Comparison of ENCODE assay signal across 16 cellular contexts in genomic region chr11:31799794-31800397, GRCh38. TPM values are rescaled to one million over a fixed set of nuclear protein-coding genes. Genes with fewer than 3 reads are reported as not detected.
DNase-seq lines count a peak whose midpoint lies in the region; ATAC-seq and TF ChIP-seq lines count a peak whose summit lies in the region.
"Had no signal": no experiment of that assay in that cellular context is flagged by ENCODE, and none has a peak within 500 bp of the region (broad histone marks: within the 10 kb centered on the region; RNA-seq: fewer than 3 reads in every experiment).

No MANE protein-coding gene starts in this region.

- H3K27ac ChIP-seq in endodermal cell (ENCODE audit: low read depth, low read length) (no peak overlapping the region), Karpas-422 (ENCODE audit: low read length) (no peak overlapping the region)
- H3K27ac ChIP-seq: A549, foreskin keratinocyte, testis had no signal

- no peaks in the 10 kb centered on the region for H3K79me2 ChIP-seq in Karpas-422 (ENCODE audit: low read length)

- peaks cover 100% of the 10 kb centered on the region for H3K27me3 ChIP-seq in endodermal cell (ENCODE audit: control insufficient read depth, insufficient read depth, low read length, poor library complexity, severe bottlenecking)
- no peaks in the 10 kb centered on the region for H3K27me3 ChIP-seq in Karpas-422 (ENCODE audit: low read length)

- CTCF ChIA-PET in activated CD4-positive, alpha-beta T cell treated with anti-CD3 and anti-CD28 coated beads, Interleukin-2, amount 10 ng/mL, durations not matched to agents 7 days and 5 days (lab: Charles Lee): no interaction called here

- H3K9me3 Mint-ChIP-seq in activated CD4-positive, alpha-beta T cell treated with anti-CD3 and anti-CD28 coated beads, Interleukin-2, amount 10 ng/mL, durations not matched to agents 7 days and 5 days: no peaks in the 10 kb centered on the region
- no peaks in the 10 kb centered on the region for H3K9me3 Mint-ChIP-seq in endodermal cell
- H3K9me3 Mint-ChIP-seq: HFFc6 had no signal

- H3K4me3 ChIP-seq in endodermal cell (ENCODE audit: low read length) (peak overlapping the region; percentile 59), Karpas-422 (ENCODE audit: low read length) (no peak overlapping the region)
- H3K4me3 ChIP-seq: A549, testis had no signal

- no peak for ATAC-seq in T-helper 17 cell
- no peak for ATAC-seq in left colon
- ATAC-seq: A549, Right ventricle myocardium inferior had no signal

- H3K36me3 ChIP-seq in endodermal cell (ENCODE audit: control insufficient read depth, insufficient read depth, low read length) (peaks cover 41% of the 10 kb centered on the region), Karpas-422 (ENCODE audit: insufficient read depth, low read length) (no peaks in the 10 kb centered on the region)

- no peak overlapping the region for H3K4me2 ChIP-seq in Karpas-422 (ENCODE audit: low read depth, low read length, poor library complexity, severe bottlenecking)
- H3K4me2 ChIP-seq: A549 had no signal

- no peak overlapping the region for H2AFZ ChIP-seq in Karpas-422 (ENCODE audit: low read length)

- H3K4me3 Mint-ChIP-seq in activated CD4-positive, alpha-beta T cell treated with anti-CD3 and anti-CD28 coated beads, Interleukin-2, amount 10 ng/mL, durations not matched to agents 7 days and 5 days: peak overlapping the region; percentile 5
- H3K4me3 Mint-ChIP-seq in T-helper 17 cell: peak overlapping the region; percentile 51
- H3K4me3 Mint-ChIP-seq in endodermal cell: peak overlapping the region; percentile 6
- H3K4me3 Mint-ChIP-seq: HFFc6 had no signal

- no peaks in the 10 kb centered on the region for H3K9me2 ChIP-seq in Karpas-422 (replicated peaks; ENCODE audit: insufficient read depth, low read length)

- DNase-seq in activated CD4-positive, alpha-beta T cell treated with anti-CD3 and anti-CD28 coated beads, Interleukin-2, amount 10 ng/mL, durations not matched to agents 7 days and 5 days: no peak
- DNase-seq in activated CD4-positive, alpha-beta T cell treated with anti-CD3 and anti-CD28 coated beads, Interleukin-2, amount 50 U/mL, for 1 hour: no peak
- DNase-seq in T-helper 17 cell: no peak
- DNase-seq in endodermal cell: peak; percentile 54
- DNase-seq in retina: peak; percentile 69
- DNase-seq in Karpas-422: no peak
- DNase-seq in left colon: no peak
- no peak for DNase-seq in HK-2 (ENCODE audit: unreplicated experiment)
- DNase-seq: foreskin keratinocyte; HFFc6; NCI-H2171 treated with DMSO at 0.1 percent for 48 hours; NK-92 treated with Interleukin-12 subunit alpha and Interleukin-12 subunit beta, amount 100 ng/mL, for 24 hours; small intestine; testis had no signal

- H3K4me1 Mint-ChIP-seq in activated CD4-positive, alpha-beta T cell treated with anti-CD3 and anti-CD28 coated beads, Interleukin-2, amount 10 ng/mL, durations not matched to agents 7 days and 5 days: peaks cover 30% of the 10 kb centered on the region
- H3K4me1 Mint-ChIP-seq in T-helper 17 cell (peaks cover 21% of the 10 kb centered on the region), endodermal cell (peaks cover 43% of the 10 kb centered on the region)

- H3K9me3 ChIP-seq in T-helper 17 cell (ENCODE audit: control insufficient read depth, low read length, poor library complexity, severe bottlenecking): peaks cover 10% of the 10 kb centered on the region
- no peaks in the 10 kb centered on the region for H3K9me3 ChIP-seq in endodermal cell (ENCODE audit: control insufficient read depth, low read length)
- H3K9me3 ChIP-seq in Karpas-422 (ENCODE audit: low read length): no peaks in the 10 kb centered on the region
- H3K9me3 ChIP-seq: A549, testis had no signal

- no peak for TF ChIP-seq CTCF in endodermal cell (conservative IDR thresholded peaks at IDR 0.05)

- WGBS in endodermal cell (ENCODE audit: insufficient coverage in 1 of 2, insufficient read length in 1 of 2), 2 experiments: 14 to 29% methylated on average over 4 to 16 of the region's 21 CpGs

- H3K4me1 ChIP-seq in endodermal cell (ENCODE audit: control insufficient read depth, insufficient read depth, low read length) (peaks cover 18% of the 10 kb centered on the region), Karpas-422 (ENCODE audit: low read length) (peaks cover 14% of the 10 kb centered on the region)
- H3K4me1 ChIP-seq: A549 had no signal

- H4K20me1 ChIP-seq in Karpas-422 (ENCODE audit: insufficient read depth, low read depth, low read length): no peaks in the 10 kb centered on the region

- peaks cover 15% of the 10 kb centered on the region for H3K36me3 Mint-ChIP-seq in activated CD4-positive, alpha-beta T cell treated with anti-CD3 and anti-CD28 coated beads, Interleukin-2, amount 10 ng/mL, durations not matched to agents 7 days and 5 days (ENCODE audit: low read depth)
- H3K36me3 Mint-ChIP-seq in T-helper 17 cell (ENCODE audit: low read depth) (peaks cover 9% of the 10 kb centered on the region), endodermal cell (ENCODE audit: low read depth) (peaks cover 2% of the 10 kb centered on the region)

- H3K9ac ChIP-seq in endodermal cell (ENCODE audit: extremely low read depth, low read length, poor library complexity, severe bottlenecking) (no peak overlapping the region), Karpas-422 (ENCODE audit: low read length) (no peak overlapping the region)

- peaks cover 84% of the 10 kb centered on the region for H3K27me3 Mint-ChIP-seq in activated CD4-positive, alpha-beta T cell treated with anti-CD3 and anti-CD28 coated beads, Interleukin-2, amount 10 ng/mL, durations not matched to agents 7 days and 5 days
- H3K27me3 Mint-ChIP-seq in T-helper 17 cell (peaks cover 74% of the 10 kb centered on the region), endodermal cell (ENCODE audit: insufficient read depth) (peaks cover 99% of the 10 kb centered on the region)

- POLR2A ChIA-PET in activated CD4-positive, alpha-beta T cell treated with anti-CD3 and anti-CD28 coated beads, Interleukin-2, amount 10 ng/mL, durations not matched to agents 7 days and 5 days (lab: Charles Lee): no interaction called here

- intact Hi-C loops in left colon (cut with DNase I, micrococcal nuclease): no loop called here

- H3K27ac Mint-ChIP-seq in activated CD4-positive, alpha-beta T cell treated with anti-CD3 and anti-CD28 coated beads, Interleukin-2, amount 10 ng/mL, durations not matched to agents 7 days and 5 days: peak overlapping the region; percentile 39
- H3K27ac Mint-ChIP-seq in T-helper 17 cell (peak overlapping the region; percentile 14), endodermal cell (no peak overlapping the region)
- H3K27ac Mint-ChIP-seq: HFFc6 had no signal

RNA-seq across cellular contexts. Expression of gene PAX6, which starts 11.2 kb away (rescaled TPM):
- not detected for total RNA-seq in activated CD4-positive, alpha-beta T cell treated with anti-CD3 and anti-CD28 coated beads, Interleukin-2, amount 10 ng/mL, durations not matched to agents 7 days and 5 days
- total RNA-seq in T-helper 17 cell: not detected
- 1 to 10 TPM; 5.4 to 6.8 TPM for total RNA-seq in endodermal cell
- 37.3 TPM for polyA plus RNA-seq in endodermal cell (2013, experiment 1 of 2)
- polyA plus RNA-seq in endodermal cell (2013, experiment 2 of 2): 27.0 TPM
- total RNA-seq in Karpas-422 (2014; rRNA removed; shearing (Covaris generic); ENCODE audit: low replicate concordance): 0.61 and 5.9 TPM in 2 replicates
- total RNA-seq in left colon: 1 to 10 TPM; 1.5 to 1.8 TPM
- total RNA-seq: foreskin keratinocyte, Right ventricle myocardium inferior had no signal

Comparison
In these comparisons a context has a peak if more than half of its experiments do, and no peak if none do; other contexts are left out.
1. DNase-seq: peak in endodermal cell (single experiment) and retina (single experiment); none in activated CD4-positive, alpha-beta T cell treated with anti-CD3 and anti-CD28 coated beads, Interleukin-2, amount 10 ng/mL, durations not matched to agents 7 days and 5 days (single experiment), activated CD4-positive, alpha-beta T cell treated with anti-CD3 and anti-CD28 coated beads, Interleukin-2, amount 50 U/mL, for 1 hour (single experiment), T-helper 17 cell (0 of 3), Karpas-422 (single experiment), left colon (0 of 2) and HK-2 (single experiment).
2. Peak in every context shown above with its lines, with median percentiles within 50 percentile points of each other: H3K4me3 Mint-ChIP-seq.